1 cellular context compared by ENCODE assay signal in genomic region chr3:98726084-98726483, GRCh38.
TF ChIP-seq lines count a peak whose summit lies in the region.

No MANE protein-coding gene starts in this region.

TF ChIP-seq in SK-N-SH treated with all-trans-retinoic acid at 6 μM for 48 hours, 23 proteins besides CTCF, POLR2A, EP300 and RAD21:
- TF ChIP-seq ZFP3 (CRISPR knock-in tag; IDR thresholded peaks at IDR 0.05) (peak; percentile 79; the same call in 1 of the 2 replicates), ESRRG (CRISPR knock-in tag; IDR thresholded peaks at IDR 0.05) (no peak), ZC3H10 (CRISPR knock-in tag; IDR thresholded peaks at IDR 0.05) (no peak), BACH2 (CRISPR knock-in tag; IDR thresholded peaks at IDR 0.05; ENCODE audit: borderline replicate concordance) (no peak)
